Comparison of ENCODE assay signal across 30 cellular contexts in the genomic region with DNA sequence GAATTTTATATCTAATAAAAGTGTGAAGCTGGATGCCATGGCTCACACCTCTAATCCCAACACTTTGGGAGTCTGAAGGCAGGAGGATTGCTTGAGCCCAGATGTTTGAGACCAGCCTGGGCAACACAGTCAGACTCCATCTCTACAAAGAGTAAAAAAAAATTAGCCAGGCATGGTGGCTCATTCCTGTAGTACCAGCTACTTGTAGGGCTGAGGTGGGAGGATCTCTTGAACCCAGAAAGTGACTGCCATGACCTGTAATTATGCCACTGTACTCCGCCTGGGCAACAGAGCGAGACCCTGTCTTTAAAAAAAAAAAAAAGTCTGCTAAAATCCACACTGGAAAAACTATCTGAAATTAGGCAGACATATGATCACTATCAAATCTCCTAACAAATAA.
"Had no signal": no experiment of that assay in that cellular context is flagged by ENCODE, and none has a peak within 500 bp of the region (broad histone marks: within the 10 kb centered on the region; RNA-seq: fewer than 3 reads in every experiment).

No MANE protein-coding gene starts in this region.

- H3K36me3 Mint-ChIP-seq: mesothelial cell of epicardium; naive B cell; natural killer cell treated with Interleukin-12 subunit alpha and Interleukin-12 subunit beta and Interleukin-15 and Interleukin-18, amount 100 ng/mL, for 72 hours; stimulated activated effector memory CD8-positive, alpha-beta T cell treated with anti-CD3 and anti-CD28 coated beads, Interleukin-12 subunit alpha, Interleukin-12 subunit beta, amount 100 ng/mL, for 72 hours had no signal

- H3K27me3 Mint-ChIP-seq: memory B cell; naive B cell; natural killer cell treated with Interleukin-12 subunit alpha and Interleukin-12 subunit beta and Interleukin-15 and Interleukin-18, amount 100 ng/mL, for 72 hours; progenitor cell of endocrine pancreas; type B pancreatic cell had no signal

- H3K27me3 ChIP-seq: dorsolateral prefrontal cortex, foreskin keratinocyte, gastroesophageal sphincter, heart left ventricle, hepatocyte, stomach, thyroid gland had no signal

- ATAC-seq: esophagus mucosa; foreskin keratinocyte; gastroesophageal sphincter; heart left ventricle; left lobe of liver; mucosa of descending colon; natural killer cell treated with Interleukin-12 subunit alpha and Interleukin-12 subunit beta and Interleukin-15 and Interleukin-18, amount 100 ng/mL, for 72 hours; sciatic nerve; stimulated activated effector memory CD8-positive, alpha-beta T cell treated with anti-CD3 and anti-CD28 coated beads, Interleukin-12 subunit alpha, Interleukin-12 subunit beta, amount 100 ng/mL, for 72 hours had no signal

- FAIRE-seq: colon, kidney had no signal

- H3K27ac Mint-ChIP-seq: endodermal cell; memory B cell; mesothelial cell of epicardium; naive B cell; natural killer cell treated with Interleukin-12 subunit alpha and Interleukin-12 subunit beta and Interleukin-15 and Interleukin-18, amount 100 ng/mL, for 72 hours; progenitor cell of endocrine pancreas; stimulated activated effector memory CD8-positive, alpha-beta T cell treated with anti-CD3 and anti-CD28 coated beads, Interleukin-12 subunit alpha, Interleukin-12 subunit beta, amount 100 ng/mL, for 72 hours; type B pancreatic cell had no signal

- H3K4me3 Mint-ChIP-seq: endodermal cell; memory B cell; mesothelial cell of epicardium; naive B cell; natural killer cell treated with Interleukin-12 subunit alpha and Interleukin-12 subunit beta and Interleukin-15 and Interleukin-18, amount 100 ng/mL, for 72 hours; neural crest cell; stimulated activated effector memory CD8-positive, alpha-beta T cell treated with anti-CD3 and anti-CD28 coated beads, Interleukin-12 subunit alpha, Interleukin-12 subunit beta, amount 100 ng/mL, for 72 hours; type B pancreatic cell had no signal

- H2AFZ ChIP-seq: hepatocyte, parathyroid adenoma had no signal

- H3K27ac ChIP-seq: dorsolateral prefrontal cortex, epithelial cell of prostate, foreskin keratinocyte, gastroesophageal sphincter, heart left ventricle, hepatocyte, neutrophil, parathyroid adenoma, stomach, thyroid gland had no signal

- H3K9me3 ChIP-seq: gastroesophageal sphincter, mucosa of descending colon, neutrophil, stomach, thyroid gland had no signal

- H3K4me1 ChIP-seq: parathyroid adenoma had no signal

- H3K4me3 ChIP-seq: dorsolateral prefrontal cortex, gastroesophageal sphincter, heart left ventricle, hepatocyte, lung, mucosa of descending colon, stomach, thyroid gland had no signal

- H3K4me2 ChIP-seq: hepatocyte had no signal

- H3K9ac ChIP-seq: parathyroid adenoma had no signal

- DNase-seq: dorsolateral prefrontal cortex; effector CD4-positive, alpha-beta T cell; endodermal cell; foreskin keratinocyte; heart left ventricle; kidney; mucosa of descending colon; naive B cell; stimulated activated CD4-positive, alpha-beta T cell treated with anti-CD3 and anti-CD28 coated beads, Interleukin-2, amount 100 ng/mL, for 24 hours; stimulated activated CD4-positive, alpha-beta T cell treated with anti-CD3 and anti-CD28 coated beads, Interleukin-4, amount 100 ng/mL, for 24 hours; stimulated activated naive CD4-positive, alpha-beta T cell treated with Interleukin-2 at 50 U/mL for 16 hours; stomach; thyroid gland had no signal

- H3K36me3 ChIP-seq: gastroesophageal sphincter, heart left ventricle, neutrophil, thyroid gland had no signal
